ENCODE assay signal across 35 cellular contexts in genomic region chr1:113423826-113424225, GRCh38.
"Had no signal": no experiment of that assay in that cellular context is flagged by ENCODE, and none has a peak within 500 bp of the region (broad histone marks: within the 10 kb centered on the region; RNA-seq: fewer than 3 reads in every experiment).

No MANE protein-coding gene starts in this region.

- H3K27ac ChIP-seq: adrenal gland, body of pancreas, brain microvascular endothelial cell, breast epithelium, VCaP had no signal

- H3K4me3 ChIP-seq: adrenal gland, body of pancreas, breast epithelium had no signal

- H3K36me3 ChIP-seq: adrenal gland, brain microvascular endothelial cell, breast epithelium had no signal

- H3K27me3 ChIP-seq: adrenal gland, body of pancreas, brain microvascular endothelial cell, breast epithelium had no signal

- DNase-seq: activated B cell treated with CpG ODN at 0.5 μM for 24 hours; activated CD4-positive, alpha-beta memory T cell treated with anti-CD3 and anti-CD28 coated beads for 36 hours; activated CD4-positive, alpha-beta T cell treated with anti-CD3 and anti-CD28 coated beads for 4 hours; activated CD4-positive, alpha-beta T cell treated with anti-CD3 and anti-CD28 coated beads, Interleukin-2, amount 10 ng/mL, durations not matched to agents 24 days and 14 days; activated CD4-positive, alpha-beta T cell treated with anti-CD3 and anti-CD28 coated beads, Interleukin-2, amount 50 U/mL, for 1 hour; activated CD4-positive, alpha-beta T cell treated with anti-CD3 and anti-CD28 coated beads, Interleukin-2, amount 50 U/mL, for 4 hours; activated CD4-positive, CD25-positive, alpha-beta regulatory T cell treated with anti-CD3 and anti-CD28 coated beads, Interleukin-2, amount 50 U/mL, for 72 hours; activated CD8-positive, alpha-beta memory T cell treated with anti-CD3 and anti-CD28 coated beads, Interleukin-2, amount 50 U/mL, for 4 hours; activated CD8-positive, alpha-beta T cell treated with anti-CD3 and anti-CD28 coated beads for 36 hours; activated effector memory CD4-positive, alpha-beta T cell treated with anti-CD3 and anti-CD28 coated beads, Interleukin-2, amount 50 U/mL, for 16 hours; activated gamma-delta T cell treated with Interleukin-2 at 50 U/mL for 16 hours; activated naive CD4-positive, alpha-beta T cell; activated naive CD4-positive, alpha-beta T cell treated with anti-CD3 and anti-CD28 coated beads for 36 hours; activated naive CD4-positive, alpha-beta T cell treated with anti-CD3 and anti-CD28 coated beads, Interleukin-2, amount 50 U/mL, for 16 hours; activated naive CD8-positive, alpha-beta T cell treated with anti-CD3 and anti-CD28 coated beads for 36 hours; activated T-cell treated with anti-CD3 and anti-CD28 coated beads for 4 hours; activated T-cell treated with anti-CD3 and anti-CD28 coated beads, Interleukin-2, amount 50 U/mL, for 1 hour; activated T-cell treated with anti-CD3 and anti-CD28 coated beads, Interleukin-2, amount 50 U/mL, for 4 hours; activated T-cell treated with anti-CD3 and anti-CD28 coated beads, Interleukin-2, amount 50 U/mL, for 72 hours; adrenal gland; amniotic stem cell; aorta; body of pancreas; brain microvascular endothelial cell; central memory CD4-positive, alpha-beta T cell; T-helper 1 cell; T-helper 2 cell; T-helper 9 cell had no signal

- H3K27ac Mint-ChIP-seq: activated B cell treated with CpG ODN at 0.5 μM for 24 hours; activated CD4-positive, alpha-beta memory T cell treated with anti-CD3 and anti-CD28 coated beads for 36 hours; activated CD4-positive, alpha-beta T cell treated with anti-CD3 and anti-CD28 coated beads, Interleukin-2, amount 10 ng/mL, durations not matched to agents 24 days and 14 days; activated CD8-positive, alpha-beta T cell treated with anti-CD3 and anti-CD28 coated beads for 36 hours; activated naive CD4-positive, alpha-beta T cell treated with anti-CD3 and anti-CD28 coated beads for 36 hours; activated naive CD8-positive, alpha-beta T cell treated with anti-CD3 and anti-CD28 coated beads for 36 hours; activated T-cell treated with anti-CD3 and anti-CD28 coated beads, Interleukin-2, amount 50 U/mL, for 72 hours; activated T-helper 1 cell treated with anti-CD3 and anti-CD28 coated beads, Interleukin-12 subunit alpha, Interleukin-12 subunit beta, Interleukin-2, Interleukin-4 antibody, amounts not matched to agents 30 ng/mL and 10 ng/mL and 1 ng/mL, durations not matched to agents 14 hours and 24 hours and 36 hours; activated T-helper 17 cell treated with anti-CD3 and anti-CD28 coated beads, Interleukin-2, amount 50 U/mL, for 72 hours; T-helper 1 cell treated with Interleukin-12 subunit alpha and Interleukin-12 subunit beta and Interleukin-4 antibody, amounts not matched to agents 30 μg/mL and 1 μg/mL, for 36 hours; T-helper 2 cell treated with Interferon-gamma antibody and Interleukin-4, amounts not matched to agents 5 μg/mL and 100 μg/mL, for 36 hours had no signal

- H3K4me1 ChIP-seq: breast epithelium had no signal

- H3K4me3 Mint-ChIP-seq: activated B cell treated with CpG ODN at 0.5 μM for 24 hours; activated CD4-positive, alpha-beta memory T cell treated with anti-CD3 and anti-CD28 coated beads for 36 hours; activated CD4-positive, alpha-beta T cell treated with anti-CD3 and anti-CD28 coated beads, Interleukin-2, amount 10 ng/mL, durations not matched to agents 24 days and 14 days; activated CD8-positive, alpha-beta T cell treated with anti-CD3 and anti-CD28 coated beads for 36 hours; activated naive CD4-positive, alpha-beta T cell treated with anti-CD3 and anti-CD28 coated beads for 36 hours; activated naive CD8-positive, alpha-beta T cell treated with anti-CD3 and anti-CD28 coated beads for 36 hours; activated T-cell treated with anti-CD3 and anti-CD28 coated beads, Interleukin-2, amount 50 U/mL, for 4 hours; activated T-cell treated with anti-CD3 and anti-CD28 coated beads, Interleukin-2, amount 50 U/mL, for 72 hours; activated T-helper 1 cell treated with anti-CD3 and anti-CD28 coated beads, Interleukin-12 subunit alpha, Interleukin-12 subunit beta, Interleukin-2, Interleukin-4 antibody, amounts not matched to agents 30 ng/mL and 10 ng/mL and 1 ng/mL, durations not matched to agents 14 hours and 24 hours and 36 hours; activated T-helper 17 cell treated with anti-CD3 and anti-CD28 coated beads, Interleukin-2, amount 50 U/mL, for 72 hours; T-helper 1 cell treated with Interleukin-12 subunit alpha and Interleukin-12 subunit beta and Interleukin-4 antibody, amounts not matched to agents 30 μg/mL and 1 μg/mL, for 36 hours; T-helper 2 cell treated with Interferon-gamma antibody and Interleukin-4, amounts not matched to agents 5 μg/mL and 100 μg/mL, for 36 hours had no signal

- H3K27me3 Mint-ChIP-seq: activated CD4-positive, alpha-beta memory T cell treated with anti-CD3 and anti-CD28 coated beads for 36 hours; activated naive CD8-positive, alpha-beta T cell treated with anti-CD3 and anti-CD28 coated beads for 36 hours; activated T-helper 17 cell treated with anti-CD3 and anti-CD28 coated beads, Interleukin-2, amount 50 U/mL, for 72 hours had no signal

- H3K9me3 Mint-ChIP-seq: activated CD4-positive, alpha-beta T cell treated with anti-CD3 and anti-CD28 coated beads, Interleukin-2, amount 10 ng/mL, durations not matched to agents 24 days and 14 days; activated naive CD4-positive, alpha-beta T cell treated with anti-CD3 and anti-CD28 coated beads, Interleukin-2, amount 50 U/mL, for 72 hours; activated T-cell treated with anti-CD3 and anti-CD28 coated beads, Interleukin-2, amount 50 U/mL, for 72 hours; T-helper 1 cell treated with Interleukin-12 subunit alpha and Interleukin-12 subunit beta and Interleukin-4 antibody, amounts not matched to agents 30 μg/mL and 1 μg/mL, for 36 hours had no signal

- H3K4me1 Mint-ChIP-seq: activated B cell treated with CpG ODN at 0.5 μM for 24 hours; activated CD4-positive, alpha-beta T cell treated with anti-CD3 and anti-CD28 coated beads, Interleukin-2, amount 10 ng/mL, durations not matched to agents 24 days and 14 days; activated naive CD8-positive, alpha-beta T cell treated with anti-CD3 and anti-CD28 coated beads for 36 hours; activated T-helper 17 cell treated with anti-CD3 and anti-CD28 coated beads, Interleukin-2, amount 50 U/mL, for 72 hours had no signal
